In genomic region chr3:113143353-113143752, GRCh38 we compare ENCODE assay signal across 20 cellular contexts.
"Had no signal": no experiment of that assay in that cellular context is flagged by ENCODE, and none has a peak within 500 bp of the region (broad histone marks: within the 10 kb centered on the region; RNA-seq: fewer than 3 reads in every experiment).

No MANE protein-coding gene starts in this region.

- H3K4me2 ChIP-seq: smooth muscle cell had no signal

- DNase-seq: effector memory CD4-positive, alpha-beta T cell; gastrocnemius medialis; glutamatergic neuron; immature natural killer cell; mucosa of descending colon; naive thymus-derived CD8-positive, alpha-beta T cell; nucleus accumbens; ovary; right cardiac atrium; stimulated activated CD4-positive, alpha-beta T cell treated with anti-CD3 and anti-CD28 coated beads, Interleukin-4, amount 100 ng/mL, for 4 hours; stimulated activated naive CD4-positive, alpha-beta T cell; stomach; substantia nigra; upper lobe of right lung had no signal

- H3K27ac Mint-ChIP-seq: immature natural killer cell; naive thymus-derived CD8-positive, alpha-beta T cell had no signal

- H3K9me3 ChIP-seq: gastrocnemius medialis, mucosa of descending colon, ovary, stomach, upper lobe of right lung, vagina had no signal

- FAIRE-seq: endometrium had no signal

- H3K9me3 Mint-ChIP-seq: immature natural killer cell had no signal

- H3K4me1 ChIP-seq: upper lobe of right lung had no signal

- H3K4me3 Mint-ChIP-seq: immature natural killer cell; naive thymus-derived CD8-positive, alpha-beta T cell; neural crest cell had no signal

- H3K36me3 ChIP-seq: cardiac muscle cell, gastrocnemius medialis, ovary, stomach, upper lobe of right lung, vagina had no signal

- H3K36me3 Mint-ChIP-seq: naive thymus-derived CD8-positive, alpha-beta T cell had no signal

- ATAC-seq: gastrocnemius medialis; mucosa of descending colon; naive thymus-derived CD8-positive, alpha-beta T cell; right cardiac atrium; upper lobe of right lung had no signal

- H3K4me3 ChIP-seq: cardiac muscle cell, gastrocnemius medialis, mucosa of descending colon, ovary, smooth muscle cell, stomach, upper lobe of right lung, vagina had no signal

- H3K4me1 Mint-ChIP-seq: immature natural killer cell; naive thymus-derived CD8-positive, alpha-beta T cell had no signal

- H3K27me3 ChIP-seq: cardiac muscle cell, gastrocnemius medialis, ovary, stomach, upper lobe of right lung, vagina had no signal

- H3K27ac ChIP-seq: cardiac muscle cell, epithelial cell of prostate, gastrocnemius medialis, ovary, stomach, upper lobe of right lung had no signal
